17 cellular contexts compared by ENCODE assay signal in the genomic region with DNA sequence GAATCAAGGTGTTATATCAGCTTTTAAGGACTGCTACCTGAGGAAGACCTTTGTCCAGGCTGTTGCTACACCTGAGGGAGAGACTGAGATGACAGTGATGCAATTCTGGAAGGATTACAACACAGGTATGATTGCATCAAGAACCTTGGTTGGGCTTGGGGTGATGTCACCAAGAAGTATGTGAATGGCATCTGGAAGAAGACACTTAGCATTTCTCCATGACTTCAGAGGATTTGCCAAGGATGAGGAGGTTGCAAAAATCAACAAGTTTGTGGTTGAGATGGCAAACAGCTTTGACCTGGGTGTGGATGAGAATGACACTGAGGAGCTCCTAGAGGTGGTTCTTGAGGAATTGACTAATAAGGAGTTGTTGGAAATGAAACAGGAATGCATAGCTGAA.
A peak's percentile ranks its signal among the peaks of the same experiment; 100 is the strongest.
DNase-seq lines count a peak whose midpoint lies in the region; ATAC-seq, FAIRE-seq and TF ChIP-seq lines count a peak whose summit lies in the region.
"Had no signal": no experiment of that assay in that cellular context is flagged by ENCODE, and none has a peak within 500 bp of the region (broad histone marks: within the 10 kb centered on the region; RNA-seq: fewer than 3 reads in every experiment).

No MANE protein-coding gene starts in this region.

- H2AFZ ChIP-seq in HepG2 (ENCODE audit: low read length), result no peak overlapping the region

- peaks cover 0 to 14% (median 6%) of the 10 kb centered on the region in 9 donors for H3K9me3 Mint-ChIP-seq in naive thymus-derived CD8-positive, alpha-beta T cell

- no peak overlapping the region for H3K4me2 ChIP-seq in HepG2 (ENCODE audit: low read depth, low read length)

- no peak overlapping the region for H3K4me3 ChIP-seq in epithelial cell of esophagus (ENCODE audit: low read length)
- no peak overlapping the region for H3K4me3 ChIP-seq in HepG2 (replicated peaks in 1 of 3; ENCODE audit: insufficient read depth in 1 of 3, low read depth in 2 of 3, low read length in 3 of 3)
- H3K4me3 ChIP-seq: dorsolateral prefrontal cortex, esophagus squamous epithelium had no signal

- intact Hi-C loops in HepG2 (cut with micrococcal nuclease; ENCODE audit: unreplicated experiment), result no loop called here

- H3K79me2 ChIP-seq in HepG2 (ENCODE audit: insufficient read depth, low read length), result no peaks in the 10 kb centered on the region

- TF ChIP-seq CTCF in epithelial cell of esophagus (IDR thresholded peaks at IDR 0.05; ENCODE audit: insufficient read depth, low read depth, low read length, missing control alignments) (no peak), HepG2 (CRISPR knock-in tag; IDR thresholded peaks at IDR 0.05) (no peak)

- no peaks in the 10 kb centered on the region for H4K20me1 ChIP-seq in HepG2 (ENCODE audit: insufficient read depth, low read length)

- FAIRE-seq in HepG2 (lab: Jason Lieb, UNC) (no peak), frontal cortex (lab: Jason Lieb, UNC) (no peak)
- FAIRE-seq: GM19239 had no signal

- H3K27me3 ChIP-seq in HepG2 (ENCODE audit: control insufficient read depth in 1 of 2, insufficient read depth in 2 of 2, low read length in 2 of 2), result no peaks in the 10 kb centered on the region
- H3K27me3 ChIP-seq: dorsolateral prefrontal cortex, esophagus squamous epithelium had no signal

- TF ChIP-seq RAD21 in HepG2 (CRISPR knock-in tag; IDR thresholded peaks at IDR 0.05), result no peak

- H3K9ac ChIP-seq in HepG2 (ENCODE audit: insufficient read depth, low read depth, low read length), result no peak overlapping the region

- no peak overlapping the region for H3K27ac ChIP-seq in HepG2 (ENCODE audit: extremely low read length, insufficient read depth, low read length)
- H3K27ac ChIP-seq: dorsolateral prefrontal cortex, esophagus squamous epithelium, VCaP had no signal

- in situ Hi-C loops in HepG2 (cut with HindIII; ENCODE audit: extremely low pct_ligation_motif_present, low pct_unique_long_range_greater_than_20kb), result no loop called here

- H3K27me3 Mint-ChIP-seq in naive thymus-derived CD8-positive, alpha-beta T cell, result peaks cover 0 to 2% (median 0%) of the 10 kb centered on the region in 5 donors

- no peak for TF ChIP-seq POLR2A in HepG2 (IDR thresholded peaks at IDR 0.05; ENCODE audit: insufficient read depth in 1 of 2, low read depth in 2 of 2, low read length in 2 of 2)

- no peaks in the 10 kb centered on the region for H3K9me3 ChIP-seq in HepG2 (ENCODE audit: low read length)
- H3K9me3 ChIP-seq: esophagus squamous epithelium had no signal

- no peak for TF ChIP-seq EP300 in HepG2 (IDR thresholded peaks at IDR 0.05; ENCODE audit: low read depth in 2 of 2, low read length in 2 of 2)
- no peak for TF ChIP-seq EP300 in HepG2 (CRISPR knock-in tag; IDR thresholded peaks at IDR 0.05; ENCODE audit: borderline replicate concordance)

- peaks cover 8% of the 10 kb centered on the region for H3K4me1 ChIP-seq in HepG2 (ENCODE audit: insufficient read depth, low read length)

- H3K27ac Mint-ChIP-seq in naive thymus-derived CD8-positive, alpha-beta T cell, result no peak overlapping the region
- H3K27ac Mint-ChIP-seq: nephron progenitor cell had no signal

- CTCF ChIA-PET in HepG2 (lab: Yijun Ruan, JAX; ENCODE audit: low intra/inter-chr PET ratio, low total read pairs), result no interaction called here

- BruUV-seq in HepG2 (replicated peaks; lab: Mats Ljungman, UMichigan), result no TSS peak

- no peak overlapping the region for H3K4me3 Mint-ChIP-seq in naive thymus-derived CD8-positive, alpha-beta T cell
- H3K4me3 Mint-ChIP-seq: nephron progenitor cell had no signal

- DNase-seq in AG20443 (ENCODE audit: low spot score), result peak; percentile 67
- peak; percentile 30 for DNase-seq in HT-29 (ENCODE audit: low spot score)
- peak; percentile 99 for DNase-seq in epithelial cell of esophagus (ENCODE audit: low read depth)
- DNase-seq in HepG2 (ENCODE audit: low spot score), result no peak
- no peak for DNase-seq in frontal cortex (ENCODE audit: low spot score in 2 of 2)
- DNase-seq in foreskin melanocyte, result no peak
- no peak for DNase-seq in naive thymus-derived CD8-positive, alpha-beta T cell
- DNase-seq: activated CD8-positive, alpha-beta memory T cell treated with anti-CD3 and anti-CD28 coated beads for 24 hours; anterior cingulate cortex; dorsolateral prefrontal cortex; esophagus squamous epithelium; NCI-H1694; NCI-H446 treated with DMSO at 0.1 percent for 48 hours; nephron progenitor cell had no signal

- peaks cover 0 to 10% (median 0%) of the 10 kb centered on the region in 3 donors for H3K36me3 Mint-ChIP-seq in naive thymus-derived CD8-positive, alpha-beta T cell

- H3K36me3 ChIP-seq in HepG2 (replicated peaks in 1 of 2; ENCODE audit: control insufficient read depth in 1 of 2, insufficient read depth in 2 of 2, low read length in 2 of 2), result no peaks in the 10 kb centered on the region
- H3K36me3 ChIP-seq: esophagus squamous epithelium had no signal

- no peaks in the 10 kb centered on the region for H3K4me1 Mint-ChIP-seq in naive thymus-derived CD8-positive, alpha-beta T cell
- H3K4me1 Mint-ChIP-seq: nephron progenitor cell had no signal

- POLR2A ChIA-PET in HepG2 (lab: Yijun Ruan, JAX), result no interaction called here
- POLR2A ChIA-PET in naive thymus-derived CD8-positive, alpha-beta T cell (lab: Charles Lee), result no interaction called here

- ATAC-seq in HepG2, result no peak
- ATAC-seq in HG02571 (IDR thresholded peaks at IDR 0.05; ENCODE audit: unreplicated experiment), result no peak
- ATAC-seq in naive thymus-derived CD8-positive, alpha-beta T cell, result no peak

TF ChIP-seq in HepG2, 621 proteins besides CTCF, POLR2A, EP300 and RAD21 (continues in another document):
- TF ChIP-seq ZNF446 (CRISPR knock-in tag; IDR thresholded peaks at IDR 0.05) (no peak), MYC (CRISPR knock-in tag; IDR thresholded peaks at IDR 0.05; ENCODE audit: borderline replicate concordance) (no peak), ZNF724P (CRISPR knock-in tag; IDR thresholded peaks at IDR 0.05; ENCODE audit: borderline replicate concordance) (no peak), ERF (CRISPR knock-in tag; IDR thresholded peaks at IDR 0.05) (no peak), ATF7 (IDR thresholded peaks at IDR 0.05) (peak; percentile 43; the same call in 1 of the 2 replicates), ATF7 (CRISPR knock-in tag; IDR thresholded peaks at IDR 0.05) (no peak), PTBP1 (IDR thresholded peaks at IDR 0.05; ENCODE audit: low read depth, low read length, poor library complexity, severe bottlenecking) (no peak), FOSL2 (CRISPR knock-in tag; IDR thresholded peaks at IDR 0.05) (0 out of 2 replicates have a peak, but pooled peaks have one; percentile 17), CBX1 (IDR thresholded peaks at IDR 0.05; ENCODE audit: low read depth) (no peak)
- TF ChIP-seq, protein P1, sequence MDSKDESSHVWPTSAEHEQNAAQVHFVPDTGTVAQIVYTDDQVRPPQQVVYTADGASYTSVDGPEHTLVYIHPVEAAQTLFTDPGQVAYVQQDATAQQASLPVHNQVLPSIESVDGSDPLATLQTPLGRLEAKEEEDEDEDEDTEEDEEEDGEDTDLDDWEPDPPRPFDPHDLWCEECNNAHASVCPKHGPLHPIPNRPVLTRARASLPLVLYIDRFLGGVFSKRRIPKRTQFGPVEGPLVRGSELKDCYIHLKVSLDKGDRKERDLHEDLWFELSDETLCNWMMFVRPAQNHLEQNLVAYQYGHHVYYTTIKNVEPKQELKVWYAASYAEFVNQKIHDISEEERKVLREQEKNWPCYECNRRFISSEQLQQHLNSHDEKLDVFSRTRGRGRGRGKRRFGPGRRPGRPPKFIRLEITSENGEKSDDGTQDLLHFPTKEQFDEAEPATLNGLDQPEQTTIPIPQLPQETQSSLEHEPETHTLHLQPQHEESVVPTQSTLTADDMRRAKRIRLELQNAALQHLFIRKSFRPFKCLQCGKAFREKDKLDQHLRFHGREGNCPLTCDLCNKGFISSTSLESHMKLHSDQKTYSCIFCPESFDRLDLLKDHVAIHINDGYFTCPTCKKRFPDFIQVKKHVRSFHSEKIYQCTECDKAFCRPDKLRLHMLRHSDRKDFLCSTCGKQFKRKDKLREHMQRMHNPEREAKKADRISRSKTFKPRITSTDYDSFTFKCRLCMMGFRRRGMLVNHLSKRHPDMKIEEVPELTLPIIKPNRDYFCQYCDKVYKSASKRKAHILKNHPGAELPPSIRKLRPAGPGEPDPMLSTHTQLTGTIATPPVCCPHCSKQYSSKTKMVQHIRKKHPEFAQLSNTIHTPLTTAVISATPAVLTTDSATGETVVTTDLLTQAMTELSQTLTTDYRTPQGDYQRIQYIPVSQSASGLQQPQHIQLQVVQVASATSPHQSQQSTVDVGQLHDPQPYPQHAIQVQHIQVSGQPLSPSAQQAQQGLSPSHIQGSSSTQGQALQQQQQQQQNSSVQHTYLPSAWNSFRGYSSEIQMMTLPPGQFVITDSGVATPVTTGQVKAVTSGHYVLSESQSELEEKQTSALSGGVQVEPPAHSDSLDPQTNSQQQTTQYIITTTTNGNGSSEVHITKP (CRISPR knock-in tag; IDR thresholded peaks at IDR 0.05; ENCODE audit: low read depth), result no peak
- TF ChIP-seq, protein P2, sequence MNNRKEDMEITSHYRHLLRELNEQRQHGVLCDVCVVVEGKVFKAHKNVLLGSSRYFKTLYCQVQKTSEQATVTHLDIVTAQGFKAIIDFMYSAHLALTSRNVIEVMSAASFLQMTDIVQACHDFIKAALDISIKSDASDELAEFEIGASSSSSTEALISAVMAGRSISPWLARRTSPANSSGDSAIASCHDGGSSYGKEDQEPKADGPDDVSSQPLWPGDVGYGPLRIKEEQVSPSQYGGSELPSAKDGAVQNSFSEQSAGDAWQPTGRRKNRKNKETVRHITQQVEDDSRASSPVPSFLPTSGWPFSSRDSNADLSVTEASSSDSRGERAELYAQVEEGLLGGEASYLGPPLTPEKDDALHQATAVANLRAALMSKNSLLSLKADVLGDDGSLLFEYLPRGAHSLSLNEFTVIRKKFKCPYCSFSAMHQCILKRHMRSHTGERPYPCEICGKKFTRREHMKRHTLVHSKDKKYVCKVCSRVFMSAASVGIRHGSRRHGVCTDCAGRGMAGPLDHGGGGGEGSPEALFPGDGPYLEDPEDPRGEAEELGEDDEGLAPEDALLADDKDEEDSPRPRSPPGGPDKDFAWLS (CRISPR knock-in tag; IDR thresholded peaks at IDR 0.05; ENCODE audit: borderline replicate concordance), result no peak

Comparison
In these comparisons a context has a peak if more than half of its experiments do, and no peak if none do; other contexts are left out.
1. DNase-seq: peak in AG20443 (single experiment), HT-29 (single experiment) and epithelial cell of esophagus (single experiment); none in HepG2 (single experiment), frontal cortex (0 of 2), foreskin melanocyte (single experiment) and naive thymus-derived CD8-positive, alpha-beta T cell (0 of 10).